10 cellular contexts compared by ENCODE assay signal in the genomic region with DNA sequence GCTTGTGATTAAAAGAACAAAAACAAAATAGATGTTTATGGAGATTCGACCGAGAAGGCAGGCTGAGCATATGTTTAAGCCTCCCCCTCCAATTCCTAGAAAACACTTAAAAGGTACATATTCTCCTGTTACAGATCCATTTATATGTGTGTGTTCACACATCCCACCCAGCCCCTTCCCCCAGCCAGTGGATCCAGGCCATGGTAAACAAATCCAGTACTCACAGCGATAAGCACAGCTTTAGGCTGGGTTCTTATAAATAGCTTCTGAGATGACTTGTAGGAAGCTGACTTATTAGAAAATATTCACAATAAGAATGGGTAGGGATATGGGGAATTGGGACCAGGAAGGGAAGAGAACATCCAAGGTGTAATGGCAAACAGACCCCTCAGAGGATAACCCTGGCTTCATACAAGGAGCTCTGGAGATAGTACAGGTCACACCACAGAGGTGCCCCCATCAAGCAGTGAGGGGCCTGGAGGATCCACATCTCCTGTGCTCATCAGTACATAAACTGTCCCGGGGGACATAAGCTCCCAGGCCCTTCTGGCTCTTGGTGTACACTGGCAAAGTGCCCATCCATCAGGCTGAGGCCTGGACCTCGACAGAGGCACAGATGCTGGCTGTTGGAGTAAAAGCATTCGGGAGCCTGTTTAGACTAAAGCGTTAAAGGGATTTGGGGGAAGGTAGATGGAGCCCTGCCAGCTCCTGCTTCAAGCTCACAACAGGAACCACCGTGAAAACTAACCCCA.
A peak's percentile ranks its signal among the peaks of the same experiment; 100 is the strongest.
DNase-seq lines count a peak whose midpoint lies in the region; ATAC-seq and TF ChIP-seq lines count a peak whose summit lies in the region.
"Had no signal": no experiment of that assay in that cellular context is flagged by ENCODE, and none has a peak within 500 bp of the region (broad histone marks: within the 10 kb centered on the region; RNA-seq: fewer than 3 reads in every experiment).

No MANE protein-coding gene starts in this region.

- POLR2A ChIA-PET in RWPE1 (lab: Yijun Ruan, JAX; ENCODE audit: low non-redundant PET), result no interaction called here

- CTCF ChIA-PET in RWPE1 (lab: Yijun Ruan, JAX), result no interaction called here

- 45% methylated on average over 8 of the region's 8 CpGs for WGBS in esophagus muscularis mucosa

- H3K36me3 ChIP-seq in esophagus muscularis mucosa (no peaks in the 10 kb centered on the region), gastrocnemius medialis (no peaks in the 10 kb centered on the region)

- no peaks in the 10 kb centered on the region for H3K9me3 Mint-ChIP-seq in osteocyte (ENCODE audit: unreplicated experiment)
- H3K9me3 Mint-ChIP-seq: immature natural killer cell, natural killer cell had no signal

- no peaks in the 10 kb centered on the region for H3K9me3 ChIP-seq in esophagus muscularis mucosa
- H3K9me3 ChIP-seq in gastrocnemius medialis, result no peaks in the 10 kb centered on the region

- in situ Hi-C loops in G401 (cut with HindIII; ENCODE audit: low sequenced_read_pairs) (no loop called here), gastrocnemius medialis (cut with MboI; ENCODE audit: low sequenced_read_pairs in 4 of 4) (no loop called here)

- H3K4me1 Mint-ChIP-seq in osteocyte (ENCODE audit: unreplicated experiment), result peaks cover 39% of the 10 kb centered on the region

- H3K27ac Mint-ChIP-seq in osteocyte (ENCODE audit: unreplicated experiment), result peak overlapping the region; percentile 31
- H3K27ac Mint-ChIP-seq: immature natural killer cell, natural killer cell had no signal

- no peak for TF ChIP-seq CTCF in osteocyte (IDR thresholded peaks at IDR 0.05)
- no peak for TF ChIP-seq CTCF in esophagus muscularis mucosa (IDR thresholded peaks at IDR 0.05)
- TF ChIP-seq CTCF in gastrocnemius medialis (IDR thresholded peaks at IDR 0.05 in 4 of 5, conservative IDR thresholded peaks at IDR 0.05 in 1 of 5), result no peak
- TF ChIP-seq CTCF in RWPE1 (conservative IDR thresholded peaks at IDR 0.05; ENCODE audit: low read depth), result no peak

- H3K27me3 ChIP-seq in esophagus muscularis mucosa (no peaks in the 10 kb centered on the region), gastrocnemius medialis (no peaks in the 10 kb centered on the region)

- H3K4me1 ChIP-seq in esophagus muscularis mucosa (peaks cover 13 to 36% (median 32%) of the 10 kb centered on the region in 4 donors), gastrocnemius medialis (peaks cover 0 to 18% of the 10 kb centered on the region in 2 donors)

- DNase-seq in G401 (ENCODE audit: low spot score) (peak; percentile 64), NCI-H345 treated with DMSO at 0.1 percent for 48 hours (lab: John Stamatoyannopoulos, UW; ENCODE audit: unreplicated experiment) (peak; percentile 64), cerebellum (ENCODE audit: low spot score) (peak; percentile 36), osteocyte (ENCODE audit: extremely low spot score, unreplicated experiment) (no peak), esophagus muscularis mucosa (ENCODE audit: extremely low spot score) (no peak), gastrocnemius medialis (no peak), RWPE1 (ENCODE audit: low spot score) (no peak)
- DNase-seq: immature natural killer cell, natural killer cell had no signal

- no peak overlapping the region for H3K4me3 Mint-ChIP-seq in osteocyte (ENCODE audit: unreplicated experiment)
- H3K4me3 Mint-ChIP-seq: immature natural killer cell, natural killer cell had no signal

- H3K27me3 Mint-ChIP-seq in osteocyte (ENCODE audit: unreplicated experiment), result no peaks in the 10 kb centered on the region

- no peaks in the 10 kb centered on the region for H3K36me3 Mint-ChIP-seq in osteocyte (ENCODE audit: unreplicated experiment)
- H3K36me3 Mint-ChIP-seq: immature natural killer cell, natural killer cell had no signal

- H3K4me3 ChIP-seq in esophagus muscularis mucosa, result no peak overlapping the region
- H3K4me3 ChIP-seq in gastrocnemius medialis, result no peak overlapping the region

- intact Hi-C loops in esophagus muscularis mucosa (cut with DNase I) (no loop called here), gastrocnemius medialis (cut with DNase I; ENCODE audit: low total_unique reads) (no loop called here)

- ATAC-seq in GM19463 (IDR thresholded peaks at IDR 0.05; ENCODE audit: unreplicated experiment) (no peak), gastrocnemius medialis (no peak)
- ATAC-seq: natural killer cell had no signal

- TF ChIP-seq EP300 in esophagus muscularis mucosa (IDR thresholded peaks at IDR 0.05), result no peak

- H3K27ac ChIP-seq in esophagus muscularis mucosa (replicated peaks in 1 of 4) (no peak overlapping the region), gastrocnemius medialis (peak overlapping the region in 1 of 4 donors; percentile 2), RWPE1 (no peak overlapping the region)

- no peak for TF ChIP-seq POLR2A in esophagus muscularis mucosa (IDR thresholded peaks at IDR 0.05; ENCODE audit: low read depth)
- TF ChIP-seq POLR2A in gastrocnemius medialis (IDR thresholded peaks at IDR 0.05), result no peak

Comparison
In these comparisons a context has a peak if more than half of its experiments do, and no peak if none do; other contexts are left out.
1. DNase-seq: peak in G401 (single experiment), NCI-H345 treated with DMSO at 0.1 percent for 48 hours (single experiment) and cerebellum (single experiment); none in osteocyte (single experiment), esophagus muscularis mucosa (single experiment), gastrocnemius medialis (0 of 2) and RWPE1 (single experiment).